Comparison of ENCODE assay signal across 19 cellular contexts in the genomic region with DNA sequence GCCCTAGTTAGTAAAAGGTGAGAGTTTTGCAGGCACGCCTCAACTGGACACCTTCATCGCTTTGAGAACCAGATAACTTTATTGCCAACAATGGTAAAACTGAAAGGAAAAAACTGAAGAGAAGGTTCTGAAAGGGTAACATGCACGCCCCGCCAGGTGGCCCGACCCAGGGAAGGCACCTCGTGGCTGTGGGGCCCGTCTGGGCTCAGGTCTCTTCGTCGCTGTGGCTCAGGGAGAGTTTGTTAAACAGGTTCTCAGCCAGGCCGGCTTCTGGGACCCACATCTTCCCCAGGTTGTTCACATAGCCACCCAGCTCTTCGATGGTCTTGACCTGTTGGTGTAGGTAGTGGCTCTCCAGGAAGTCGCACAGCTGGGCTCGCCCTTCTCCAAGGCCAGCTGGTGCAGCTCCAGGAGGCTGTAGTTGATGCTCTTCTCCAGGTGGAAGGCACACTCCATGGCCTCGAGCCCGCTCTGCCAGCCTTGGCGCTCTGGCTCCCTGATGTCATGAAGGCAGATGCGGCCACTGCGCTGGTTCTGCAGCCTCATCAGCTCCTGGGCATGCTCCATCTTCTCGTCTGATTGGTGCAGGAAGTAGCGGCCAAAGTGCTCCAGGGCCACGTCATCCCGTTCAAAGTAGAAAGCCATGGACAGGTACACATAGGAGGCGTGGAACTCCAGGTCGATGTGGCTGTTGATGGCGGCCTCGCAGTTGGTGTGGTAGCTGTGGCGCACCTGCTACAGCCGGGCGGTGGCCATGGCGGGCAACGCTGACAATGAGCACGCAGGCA.
"Had no signal": no experiment of that assay in that cellular context is flagged by ENCODE, and none has a peak within 500 bp of the region (broad histone marks: within the 10 kb centered on the region; RNA-seq: fewer than 3 reads in every experiment).

No MANE protein-coding gene starts in this region.

- DNase-seq: IMR-90, Kasumi-1, MM.1S, NCI-H1092 treated with DMSO at 0.1 percent for 48 hours, NCI-H1436, NCI-H187, NCI-H2029 treated with DMSO at 0.1 percent for 48 hours, NCI-H2171 treated with DMSO at 0.1 percent for 48 hours, NCI-H226, NCI-H446, NCI-H510A, NCI-H524 treated with DMSO at 0.1 percent for 48 hours, NCI-H69, PC-3, SHP77 had no signal

- H3K4me2 ChIP-seq: KMS-11 had no signal

- H3K9ac ChIP-seq: KMS-11 had no signal

- FAIRE-seq: HepG2 had no signal

- ATAC-seq: HepG2, Panc1, PC-3 had no signal

- H3K27ac ChIP-seq: KMS-11, RWPE1 had no signal
